1 cellular context compared by ENCODE assay signal in genomic region chr19:3504723-3505122, GRCh38.
TF ChIP-seq lines count a peak whose summit lies in the region.

No MANE protein-coding gene starts in this region.

TF ChIP-seq in GM23338, 12 proteins besides CTCF, POLR2A, EP300 and RAD21 (continued from another document):
- TF ChIP-seq ETS1 (IDR thresholded peaks at IDR 0.05) = no peak
